11 cellular contexts compared by ENCODE assay signal in genomic region chr17:30340957-30341356, GRCh38. TPM values are rescaled to one million over a fixed set of nuclear protein-coding genes. Genes with fewer than 3 reads are reported as not detected.
DNase-seq lines count a peak whose midpoint lies in the region; ATAC-seq and TF ChIP-seq lines count a peak whose summit lies in the region.
"Had no signal": no experiment of that assay in that cellular context is flagged by ENCODE, and none has a peak within 500 bp of the region (broad histone marks: within the 10 kb centered on the region; RNA-seq: fewer than 3 reads in every experiment).

No MANE protein-coding gene starts in this region.

- no peak for ATAC-seq in GM18870 (IDR thresholded peaks at IDR 0.05; ENCODE audit: unreplicated experiment)
- ATAC-seq: body of pancreas had no signal

- H3K36me3 ChIP-seq in HUES48 (ENCODE audit: control insufficient read depth, insufficient read depth, low read length) (no peaks in the 10 kb centered on the region), iPS-18a (ENCODE audit: control insufficient read depth, low read depth, low read length) (no peaks in the 10 kb centered on the region)

- in situ Hi-C loops in G401 (cut with HindIII; ENCODE audit: low sequenced_read_pairs) = no loop called here

- no peak for TF ChIP-seq CTCF in GM10266 (IDR thresholded peaks at IDR 0.05; ENCODE audit: control insufficient read depth, insufficient read depth, low read depth, missing control alignments)

- H3K9ac ChIP-seq in HUES48 (ENCODE audit: low read depth, low read length) (no peak overlapping the region), iPS-18a (ENCODE audit: low read length) (no peak overlapping the region)

- DNase-seq in astrocyte of the hippocampus (ENCODE audit: low read depth, low spot score) = peak; percentile 50
- peak; percentile 72 for DNase-seq in smooth muscle cell of the brain vasculature (ENCODE audit: low read depth, low spot score)
- no peak for DNase-seq in middle frontal gyrus (ENCODE audit: extremely low spot score, low spot score)
- no peak for DNase-seq in GM10266 (ENCODE audit: extremely low spot score)
- DNase-seq in G401 (ENCODE audit: low spot score) = no peak
- DNase-seq: CD4-positive, alpha-beta memory T cell had no signal

- H3K27ac ChIP-seq in HUES48 (ENCODE audit: low read depth, low read length) = peak overlapping the region; percentile 89
- no peak overlapping the region for H3K27ac ChIP-seq in iPS-18a (ENCODE audit: low read length)

- no peak overlapping the region for H3K4me3 ChIP-seq in HUES48 (ENCODE audit: low read depth, low read length)
- H3K4me3 ChIP-seq in iPS-18a (ENCODE audit: low read length) = peak overlapping the region; percentile 18
- H3K4me3 ChIP-seq: body of pancreas had no signal

- H3K9me3 ChIP-seq in HUES48 (ENCODE audit: control insufficient read depth, insufficient read depth, low read length) (no peaks in the 10 kb centered on the region), iPS-18a (ENCODE audit: control insufficient read depth, low read depth, low read length) (no peaks in the 10 kb centered on the region)
- H3K9me3 ChIP-seq: body of pancreas had no signal

- H3K27me3 ChIP-seq in HUES48 (ENCODE audit: control insufficient read depth, insufficient read depth, low read length) (no peaks in the 10 kb centered on the region), iPS-18a (ENCODE audit: control insufficient read depth, insufficient read depth, low read length) (no peaks in the 10 kb centered on the region)
- H3K27me3 ChIP-seq: body of pancreas had no signal

- H3K4me1 ChIP-seq in HUES48 (ENCODE audit: control insufficient read depth, insufficient read depth, low read length) = peaks cover 11% of the 10 kb centered on the region
- H3K4me1 ChIP-seq in iPS-18a (ENCODE audit: control insufficient read depth, low read depth, low read length) = peaks cover 12% of the 10 kb centered on the region

RNA-seq across cellular contexts. Expression of gene TMIGD1, which starts 7.1 kb away (rescaled TPM):
- not detected in 2 replicates for total RNA-seq in G401 (2014; rRNA removed; shearing (Covaris generic))
- total RNA-seq: body of pancreas; CD4-positive, alpha-beta memory T cell; left lobe of liver had no signal

RNA-seq across cellular contexts. Expression of gene CPD, which starts 37.8 kb away (rescaled TPM):
- total RNA-seq in G401 (2014; rRNA removed; shearing (Covaris generic)) = 18.5 and 38.6 TPM in 2 replicates

RNA-seq across cellular contexts. Expression of gene BLMH, which starts 49.2 kb away (rescaled TPM):
- total RNA-seq in G401 (2014; rRNA removed; shearing (Covaris generic)) = 47.0 TPM in 2 replicates

Comparison
In these comparisons a context has a peak if more than half of its experiments do, and no peak if none do; other contexts are left out.
1. DNase-seq: peak in astrocyte of the hippocampus (single experiment) and smooth muscle cell of the brain vasculature (single experiment); none in middle frontal gyrus (single experiment), GM10266 (single experiment) and G401 (single experiment).